1 cellular context compared by ENCODE assay signal in the genomic region with DNA sequence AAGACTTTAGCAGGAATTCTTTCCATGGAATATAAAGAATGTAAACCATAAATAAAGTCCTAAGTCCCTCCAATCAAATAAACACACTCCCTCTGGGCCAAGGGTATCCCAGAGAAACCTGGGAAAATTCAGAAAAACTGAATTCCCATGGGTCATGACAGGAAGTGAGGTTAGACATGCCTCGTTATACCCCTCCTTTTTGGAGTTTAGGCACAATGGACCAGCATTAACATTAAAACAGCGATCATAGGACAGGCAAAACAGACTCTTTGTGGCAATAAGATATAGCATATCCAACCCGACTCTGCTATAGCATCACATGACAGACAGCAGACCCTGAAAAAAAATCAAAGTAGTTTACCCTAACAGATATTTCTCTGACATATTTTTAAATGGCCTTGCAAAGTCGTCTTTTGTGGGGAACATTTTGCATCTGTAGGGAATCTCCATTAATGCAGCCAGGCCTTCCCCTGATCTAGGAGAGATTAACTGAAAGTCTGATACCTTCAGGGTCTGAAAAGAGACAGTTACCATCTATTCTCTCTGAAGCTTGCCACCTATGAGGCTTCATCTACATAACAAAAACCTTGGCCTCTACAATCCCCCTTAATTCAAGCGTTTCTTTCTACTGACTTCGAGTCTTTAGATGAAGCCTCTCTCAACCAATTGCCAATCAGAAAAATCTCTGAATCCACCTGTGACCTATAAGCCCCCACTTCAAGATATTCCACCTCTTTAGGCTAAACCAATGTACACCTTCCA.
TF ChIP-seq lines count a peak whose summit lies in the region.

No MANE protein-coding gene starts in this region.

TF ChIP-seq in WTC11, 78 proteins besides CTCF, POLR2A, EP300 and RAD21 (continued from another document):
- TF ChIP-seq ELF4 (CRISPR knock-in tag; IDR thresholded peaks at IDR 0.05; ENCODE audit: low read depth) (no peak), TP53 (CRISPR knock-in tag; IDR thresholded peaks at IDR 0.05) (no peak), OVOL2 (CRISPR knock-in tag; IDR thresholded peaks at IDR 0.05; ENCODE audit: borderline replicate concordance) (no peak), ZNF396 (CRISPR knock-in tag; IDR thresholded peaks at IDR 0.05; ENCODE audit: borderline replicate concordance) (no peak), PREB (CRISPR knock-in tag; IDR thresholded peaks at IDR 0.05; ENCODE audit: borderline replicate concordance) (no peak), ATF2 (CRISPR knock-in tag; IDR thresholded peaks at IDR 0.05; ENCODE audit: borderline replicate concordance, low read depth) (no peak)
- TF ChIP-seq, protein P1, sequence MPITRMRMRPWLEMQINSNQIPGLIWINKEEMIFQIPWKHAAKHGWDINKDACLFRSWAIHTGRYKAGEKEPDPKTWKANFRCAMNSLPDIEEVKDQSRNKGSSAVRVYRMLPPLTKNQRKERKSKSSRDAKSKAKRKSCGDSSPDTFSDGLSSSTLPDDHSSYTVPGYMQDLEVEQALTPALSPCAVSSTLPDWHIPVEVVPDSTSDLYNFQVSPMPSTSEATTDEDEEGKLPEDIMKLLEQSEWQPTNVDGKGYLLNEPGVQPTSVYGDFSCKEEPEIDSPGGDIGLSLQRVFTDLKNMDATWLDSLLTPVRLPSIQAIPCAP (CRISPR knock-in tag; IDR thresholded peaks at IDR 0.05): no peak
- TF ChIP-seq, protein P2, sequence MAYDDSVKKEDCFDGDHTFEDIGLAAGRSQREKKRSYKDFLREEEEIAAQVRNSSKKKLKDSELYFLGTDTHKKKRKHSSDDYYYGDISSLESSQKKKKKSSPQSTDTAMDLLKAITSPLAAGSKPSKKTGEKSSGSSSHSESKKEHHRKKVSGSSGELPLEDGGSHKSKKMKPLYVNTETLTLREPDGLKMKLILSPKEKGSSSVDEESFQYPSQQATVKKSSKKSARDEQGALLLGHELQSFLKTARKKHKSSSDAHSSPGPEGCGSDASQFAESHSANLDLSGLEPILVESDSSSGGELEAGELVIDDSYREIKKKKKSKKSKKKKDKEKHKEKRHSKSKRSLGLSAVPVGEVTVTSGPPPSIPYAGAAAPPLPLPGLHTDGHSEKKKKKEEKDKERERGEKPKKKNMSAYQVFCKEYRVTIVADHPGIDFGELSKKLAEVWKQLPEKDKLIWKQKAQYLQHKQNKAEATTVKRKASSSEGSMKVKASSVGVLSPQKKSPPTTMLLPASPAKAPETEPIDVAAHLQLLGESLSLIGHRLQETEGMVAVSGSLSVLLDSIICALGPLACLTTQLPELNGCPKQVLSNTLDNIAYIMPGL (CRISPR knock-in tag; IDR thresholded peaks at IDR 0.05): no peak
